1 cellular context compared by ENCODE assay signal in the genomic region with DNA sequence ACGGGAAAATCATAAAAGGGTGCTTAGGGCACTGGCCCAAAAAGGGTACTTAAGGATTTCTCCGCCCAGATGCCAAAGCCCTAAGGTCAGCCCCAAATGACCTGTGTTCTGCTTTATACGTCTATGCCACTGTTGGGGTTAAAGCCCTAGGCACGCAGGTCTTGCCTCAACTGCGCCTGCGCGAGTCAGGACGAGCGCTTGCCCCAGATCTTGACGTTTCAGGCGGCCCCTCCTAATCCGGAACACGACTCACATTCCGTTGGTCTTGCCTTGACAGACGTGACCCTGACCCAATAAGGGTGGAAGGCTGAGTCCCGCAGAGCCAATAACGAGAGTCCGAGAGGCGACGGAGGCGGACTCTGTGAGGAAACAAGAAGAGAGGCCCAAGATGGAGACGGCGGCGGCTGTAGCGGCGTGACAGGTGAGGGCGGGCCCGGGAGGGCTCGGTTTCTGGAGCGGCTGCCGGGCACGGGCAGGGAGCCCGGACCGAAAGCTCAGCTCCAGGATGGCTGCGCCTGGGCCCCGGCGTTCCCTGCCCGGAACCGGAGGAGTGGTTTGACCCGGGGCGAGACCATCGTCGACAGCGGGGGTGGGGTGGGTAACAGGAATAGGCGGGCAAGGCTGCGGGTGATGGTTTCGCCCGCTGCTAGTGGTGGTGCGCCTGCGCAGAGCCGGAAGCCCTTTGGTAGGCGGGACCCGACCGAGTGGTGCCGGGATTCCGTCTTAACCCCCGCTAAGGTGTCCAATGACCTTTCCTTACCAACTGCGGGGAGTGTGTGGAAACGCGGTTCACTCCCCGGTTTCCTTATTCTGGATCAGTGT.
A peak's percentile ranks its signal among the peaks of the same experiment; 100 is the strongest.
TF ChIP-seq lines count a peak whose summit lies in the region.

A gene (plus strand): TSS at position 375 of the 822 bp plus-strand sequence. CDS start 1,763 bp downstream, outside the sequence.

TF ChIP-seq in HepG2, 621 proteins besides CTCF, POLR2A, EP300 and RAD21 (continued from another document and continues in another):
- TF ChIP-seq, protein P1, sequence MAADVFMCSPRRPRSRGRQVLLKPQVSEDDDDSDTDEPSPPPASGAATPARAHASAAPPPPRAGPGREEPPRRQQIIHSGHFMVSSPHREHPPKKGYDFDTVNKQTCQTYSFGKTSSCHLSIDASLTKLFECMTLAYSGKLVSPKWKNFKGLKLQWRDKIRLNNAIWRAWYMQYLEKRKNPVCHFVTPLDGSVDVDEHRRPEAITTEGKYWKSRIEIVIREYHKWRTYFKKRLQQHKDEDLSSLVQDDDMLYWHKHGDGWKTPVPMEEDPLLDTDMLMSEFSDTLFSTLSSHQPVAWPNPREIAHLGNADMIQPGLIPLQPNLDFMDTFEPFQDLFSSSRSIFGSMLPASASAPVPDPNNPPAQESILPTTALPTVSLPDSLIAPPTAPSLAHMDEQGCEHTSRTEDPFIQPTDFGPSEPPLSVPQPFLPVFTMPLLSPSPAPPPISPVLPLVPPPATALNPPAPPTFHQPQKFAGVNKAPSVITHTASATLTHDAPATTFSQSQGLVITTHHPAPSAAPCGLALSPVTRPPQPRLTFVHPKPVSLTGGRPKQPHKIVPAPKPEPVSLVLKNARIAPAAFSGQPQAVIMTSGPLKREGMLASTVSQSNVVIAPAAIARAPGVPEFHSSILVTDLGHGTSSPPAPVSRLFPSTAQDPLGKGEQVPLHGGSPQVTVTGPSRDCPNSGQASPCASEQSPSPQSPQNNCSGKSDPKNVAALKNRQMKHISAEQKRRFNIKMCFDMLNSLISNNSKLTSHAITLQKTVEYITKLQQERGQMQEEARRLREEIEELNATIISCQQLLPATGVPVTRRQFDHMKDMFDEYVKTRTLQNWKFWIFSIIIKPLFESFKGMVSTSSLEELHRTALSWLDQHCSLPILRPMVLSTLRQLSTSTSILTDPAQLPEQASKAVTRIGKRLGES (CRISPR knock-in tag; IDR thresholded peaks at IDR 0.05; ENCODE audit: borderline replicate concordance), result no peak
- TF ChIP-seq, protein P2, sequence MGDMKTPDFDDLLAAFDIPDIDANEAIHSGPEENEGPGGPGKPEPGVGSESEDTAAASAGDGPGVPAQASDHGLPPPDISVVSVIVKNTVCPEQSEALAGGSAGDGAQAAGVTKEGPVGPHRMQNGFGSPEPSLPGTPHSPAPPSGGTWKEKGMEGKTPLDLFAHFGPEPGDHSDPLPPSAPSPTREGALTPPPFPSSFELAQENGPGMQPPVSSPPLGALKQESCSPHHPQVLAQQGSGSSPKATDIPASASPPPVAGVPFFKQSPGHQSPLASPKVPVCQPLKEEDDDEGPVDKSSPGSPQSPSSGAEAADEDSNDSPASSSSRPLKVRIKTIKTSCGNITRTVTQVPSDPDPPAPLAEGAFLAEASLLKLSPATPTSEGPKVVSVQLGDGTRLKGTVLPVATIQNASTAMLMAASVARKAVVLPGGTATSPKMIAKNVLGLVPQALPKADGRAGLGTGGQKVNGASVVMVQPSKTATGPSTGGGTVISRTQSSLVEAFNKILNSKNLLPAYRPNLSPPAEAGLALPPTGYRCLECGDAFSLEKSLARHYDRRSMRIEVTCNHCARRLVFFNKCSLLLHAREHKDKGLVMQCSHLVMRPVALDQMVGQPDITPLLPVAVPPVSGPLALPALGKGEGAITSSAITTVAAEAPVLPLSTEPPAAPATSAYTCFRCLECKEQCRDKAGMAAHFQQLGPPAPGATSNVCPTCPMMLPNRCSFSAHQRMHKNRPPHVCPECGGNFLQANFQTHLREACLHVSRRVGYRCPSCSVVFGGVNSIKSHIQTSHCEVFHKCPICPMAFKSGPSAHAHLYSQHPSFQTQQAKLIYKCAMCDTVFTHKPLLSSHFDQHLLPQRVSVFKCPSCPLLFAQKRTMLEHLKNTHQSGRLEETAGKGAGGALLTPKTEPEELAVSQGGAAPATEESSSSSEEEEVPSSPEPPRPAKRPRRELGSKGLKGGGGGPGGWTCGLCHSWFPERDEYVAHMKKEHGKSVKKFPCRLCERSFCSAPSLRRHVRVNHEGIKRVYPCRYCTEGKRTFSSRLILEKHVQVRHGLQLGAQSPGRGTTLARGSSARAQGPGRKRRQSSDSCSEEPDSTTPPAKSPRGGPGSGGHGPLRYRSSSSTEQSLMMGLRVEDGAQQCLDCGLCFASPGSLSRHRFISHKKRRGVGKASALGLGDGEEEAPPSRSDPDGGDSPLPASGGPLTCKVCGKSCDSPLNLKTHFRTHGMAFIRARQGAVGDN (CRISPR knock-in tag; IDR thresholded peaks at IDR 0.05), result peak; percentile 79
- TF ChIP-seq FIP1L1 (IDR thresholded peaks at IDR 0.05; ENCODE audit: borderline replicate concordance, insufficient read depth, low read depth, low read length) (no peak), SRSF1 (optimal IDR thresholded peaks at IDR 0.05; ENCODE audit: low read depth, low read length) (no peak), CBFB (CRISPR knock-in tag; IDR thresholded peaks at IDR 0.05) (no peak), ZEB1 (IDR thresholded peaks at IDR 0.05; ENCODE audit: insufficient replicate concordance, low read depth) (no peak), SALL1 (CRISPR knock-in tag; IDR thresholded peaks at IDR 0.05) (no peak; the same call in 1 of the 2 replicates), MAF1 (CRISPR knock-in tag; IDR thresholded peaks at IDR 0.05; ENCODE audit: borderline replicate concordance) (no peak), ZSCAN29 (CRISPR knock-in tag; conservative IDR thresholded peaks at IDR 0.05) (no peak), PHF20 (CRISPR knock-in tag; IDR thresholded peaks at IDR 0.05) (0 out of 2 replicates have a peak, but pooled peaks have one; percentile 35), NFYB (CRISPR knock-in tag; IDR thresholded peaks at IDR 0.05) (peak; percentile 96), CBX2 (IDR thresholded peaks at IDR 0.05; ENCODE audit: low read depth, low read length) (no peak), CBX2 (CRISPR knock-in tag; IDR thresholded peaks at IDR 0.05; ENCODE audit: low read depth) (no peak), HNRNPK (IDR thresholded peaks at IDR 0.05; ENCODE audit: low read depth, low read length, poor library complexity, severe bottlenecking) (no peak), HMGA1 (CRISPR knock-in tag; conservative IDR thresholded peaks at IDR 0.05) (no peak), HCFC1 (IDR thresholded peaks at IDR 0.05; ENCODE audit: low read depth, low read length) (peak; percentile 3; the same call in 1 of the 2 replicates), RELA (CRISPR knock-in tag; IDR thresholded peaks at IDR 0.05) (no peak), ZMYM2 (CRISPR knock-in tag; IDR thresholded peaks at IDR 0.05) (no peak), GATAD2A (CRISPR knock-in tag; IDR thresholded peaks at IDR 0.05) (no peak), HNRNPUL1 (IDR thresholded peaks at IDR 0.05; ENCODE audit: low read depth, low read length) (no peak), FOXK1 (CRISPR knock-in tag; IDR thresholded peaks at IDR 0.05; ENCODE audit: borderline replicate concordance, low read depth) (peak; percentile 37; the same call in 1 of the 2 replicates), DMAP1 (CRISPR knock-in tag; IDR thresholded peaks at IDR 0.05) (peak; percentile 41; the same call in 1 of the 2 replicates), ASH2L (IDR thresholded peaks at IDR 0.05; ENCODE audit: insufficient read length, low read depth, low read length) (peak; percentile 82), MXI1 (IDR thresholded peaks at IDR 0.05; ENCODE audit: borderline replicate concordance, low read depth, low read length) (peak; percentile 21; the same call in 1 of the 3 replicates)
- TF ChIP-seq, protein P3, sequence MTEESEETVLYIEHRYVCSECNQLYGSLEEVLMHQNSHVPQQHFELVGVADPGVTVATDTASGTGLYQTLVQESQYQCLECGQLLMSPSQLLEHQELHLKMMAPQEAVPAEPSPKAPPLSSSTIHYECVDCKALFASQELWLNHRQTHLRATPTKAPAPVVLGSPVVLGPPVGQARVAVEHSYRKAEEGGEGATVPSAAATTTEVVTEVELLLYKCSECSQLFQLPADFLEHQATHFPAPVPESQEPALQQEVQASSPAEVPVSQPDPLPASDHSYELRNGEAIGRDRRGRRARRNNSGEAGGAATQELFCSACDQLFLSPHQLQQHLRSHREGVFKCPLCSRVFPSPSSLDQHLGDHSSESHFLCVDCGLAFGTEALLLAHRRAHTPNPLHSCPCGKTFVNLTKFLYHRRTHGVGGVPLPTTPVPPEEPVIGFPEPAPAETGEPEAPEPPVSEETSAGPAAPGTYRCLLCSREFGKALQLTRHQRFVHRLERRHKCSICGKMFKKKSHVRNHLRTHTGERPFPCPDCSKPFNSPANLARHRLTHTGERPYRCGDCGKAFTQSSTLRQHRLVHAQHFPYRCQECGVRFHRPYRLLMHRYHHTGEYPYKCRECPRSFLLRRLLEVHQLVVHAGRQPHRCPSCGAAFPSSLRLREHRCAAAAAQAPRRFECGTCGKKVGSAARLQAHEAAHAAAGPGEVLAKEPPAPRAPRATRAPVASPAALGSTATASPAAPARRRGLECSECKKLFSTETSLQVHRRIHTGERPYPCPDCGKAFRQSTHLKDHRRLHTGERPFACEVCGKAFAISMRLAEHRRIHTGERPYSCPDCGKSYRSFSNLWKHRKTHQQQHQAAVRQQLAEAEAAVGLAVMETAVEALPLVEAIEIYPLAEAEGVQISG (CRISPR knock-in tag; IDR thresholded peaks at IDR 0.05), result 0 out of 2 replicates have a peak, but pooled peaks have one; percentile 54
- TF ChIP-seq, protein P4, sequence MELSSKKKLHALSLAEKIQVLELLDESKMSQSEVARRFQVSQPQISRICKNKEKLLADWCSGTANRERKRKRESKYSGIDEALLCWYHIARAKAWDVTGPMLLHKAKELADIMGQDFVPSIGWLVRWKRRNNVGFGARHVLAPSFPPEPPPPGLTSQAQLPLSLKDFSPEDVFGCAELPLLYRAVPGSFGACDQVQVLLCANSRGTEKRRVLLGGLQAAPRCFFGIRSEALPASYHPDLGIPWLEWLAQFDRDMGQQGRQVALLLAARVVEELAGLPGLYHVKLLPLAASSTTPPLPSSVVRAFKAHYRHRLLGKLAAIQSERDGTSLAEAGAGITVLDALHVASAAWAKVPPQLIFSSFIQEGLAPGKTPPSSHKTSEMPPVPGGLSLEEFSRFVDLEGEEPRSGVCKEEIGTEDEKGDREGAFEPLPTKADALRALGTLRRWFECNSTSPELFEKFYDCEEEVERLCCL (CRISPR knock-in tag; IDR thresholded peaks at IDR 0.05; ENCODE audit: borderline replicate concordance), result no peak
- TF ChIP-seq, protein P5, sequence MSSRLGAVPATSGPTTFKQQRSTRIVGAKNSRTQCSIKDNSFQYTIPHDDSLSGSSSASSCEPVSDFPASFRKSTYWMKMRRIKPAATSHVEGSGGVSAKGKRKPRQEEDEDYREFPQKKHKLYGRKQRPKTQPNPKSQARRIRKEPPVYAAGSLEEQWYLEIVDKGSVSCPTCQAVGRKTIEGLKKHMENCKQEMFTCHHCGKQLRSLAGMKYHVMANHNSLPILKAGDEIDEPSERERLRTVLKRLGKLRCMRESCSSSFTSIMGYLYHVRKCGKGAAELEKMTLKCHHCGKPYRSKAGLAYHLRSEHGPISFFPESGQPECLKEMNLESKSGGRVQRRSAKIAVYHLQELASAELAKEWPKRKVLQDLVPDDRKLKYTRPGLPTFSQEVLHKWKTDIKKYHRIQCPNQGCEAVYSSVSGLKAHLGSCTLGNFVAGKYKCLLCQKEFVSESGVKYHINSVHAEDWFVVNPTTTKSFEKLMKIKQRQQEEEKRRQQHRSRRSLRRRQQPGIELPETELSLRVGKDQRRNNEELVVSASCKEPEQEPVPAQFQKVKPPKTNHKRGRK (CRISPR knock-in tag; IDR thresholded peaks at IDR 0.05), result no peak
- TF ChIP-seq, protein P6, sequence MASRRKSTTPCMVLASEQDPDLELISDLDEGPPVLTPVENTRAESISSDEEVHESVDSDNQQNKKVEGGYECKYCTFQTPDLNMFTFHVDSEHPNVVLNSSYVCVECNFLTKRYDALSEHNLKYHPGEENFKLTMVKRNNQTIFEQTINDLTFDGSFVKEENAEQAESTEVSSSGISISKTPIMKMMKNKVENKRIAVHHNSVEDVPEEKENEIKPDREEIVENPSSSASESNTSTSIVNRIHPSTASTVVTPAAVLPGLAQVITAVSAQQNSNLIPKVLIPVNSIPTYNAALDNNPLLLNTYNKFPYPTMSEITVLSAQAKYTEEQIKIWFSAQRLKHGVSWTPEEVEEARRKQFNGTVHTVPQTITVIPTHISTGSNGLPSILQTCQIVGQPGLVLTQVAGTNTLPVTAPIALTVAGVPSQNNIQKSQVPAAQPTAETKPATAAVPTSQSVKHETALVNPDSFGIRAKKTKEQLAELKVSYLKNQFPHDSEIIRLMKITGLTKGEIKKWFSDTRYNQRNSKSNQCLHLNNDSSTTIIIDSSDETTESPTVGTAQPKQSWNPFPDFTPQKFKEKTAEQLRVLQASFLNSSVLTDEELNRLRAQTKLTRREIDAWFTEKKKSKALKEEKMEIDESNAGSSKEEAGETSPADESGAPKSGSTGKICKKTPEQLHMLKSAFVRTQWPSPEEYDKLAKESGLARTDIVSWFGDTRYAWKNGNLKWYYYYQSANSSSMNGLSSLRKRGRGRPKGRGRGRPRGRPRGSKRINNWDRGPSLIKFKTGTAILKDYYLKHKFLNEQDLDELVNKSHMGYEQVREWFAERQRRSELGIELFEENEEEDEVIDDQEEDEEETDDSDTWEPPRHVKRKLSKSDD (CRISPR knock-in tag; IDR thresholded peaks at IDR 0.05; ENCODE audit: low read depth), result no peak
- TF ChIP-seq, protein P7, sequence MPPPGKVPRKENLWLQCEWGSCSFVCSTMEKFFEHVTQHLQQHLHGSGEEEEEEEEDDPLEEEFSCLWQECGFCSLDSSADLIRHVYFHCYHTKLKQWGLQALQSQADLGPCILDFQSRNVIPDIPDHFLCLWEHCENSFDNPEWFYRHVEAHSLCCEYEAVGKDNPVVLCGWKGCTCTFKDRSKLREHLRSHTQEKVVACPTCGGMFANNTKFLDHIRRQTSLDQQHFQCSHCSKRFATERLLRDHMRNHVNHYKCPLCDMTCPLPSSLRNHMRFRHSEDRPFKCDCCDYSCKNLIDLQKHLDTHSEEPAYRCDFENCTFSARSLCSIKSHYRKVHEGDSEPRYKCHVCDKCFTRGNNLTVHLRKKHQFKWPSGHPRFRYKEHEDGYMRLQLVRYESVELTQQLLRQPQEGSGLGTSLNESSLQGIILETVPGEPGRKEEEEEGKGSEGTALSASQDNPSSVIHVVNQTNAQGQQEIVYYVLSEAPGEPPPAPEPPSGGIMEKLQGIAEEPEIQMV (CRISPR knock-in tag; IDR thresholded peaks at IDR 0.05; ENCODE audit: low read depth), result no peak
